Comparison of ENCODE assay signal across 19 cellular contexts in the genomic region with DNA sequence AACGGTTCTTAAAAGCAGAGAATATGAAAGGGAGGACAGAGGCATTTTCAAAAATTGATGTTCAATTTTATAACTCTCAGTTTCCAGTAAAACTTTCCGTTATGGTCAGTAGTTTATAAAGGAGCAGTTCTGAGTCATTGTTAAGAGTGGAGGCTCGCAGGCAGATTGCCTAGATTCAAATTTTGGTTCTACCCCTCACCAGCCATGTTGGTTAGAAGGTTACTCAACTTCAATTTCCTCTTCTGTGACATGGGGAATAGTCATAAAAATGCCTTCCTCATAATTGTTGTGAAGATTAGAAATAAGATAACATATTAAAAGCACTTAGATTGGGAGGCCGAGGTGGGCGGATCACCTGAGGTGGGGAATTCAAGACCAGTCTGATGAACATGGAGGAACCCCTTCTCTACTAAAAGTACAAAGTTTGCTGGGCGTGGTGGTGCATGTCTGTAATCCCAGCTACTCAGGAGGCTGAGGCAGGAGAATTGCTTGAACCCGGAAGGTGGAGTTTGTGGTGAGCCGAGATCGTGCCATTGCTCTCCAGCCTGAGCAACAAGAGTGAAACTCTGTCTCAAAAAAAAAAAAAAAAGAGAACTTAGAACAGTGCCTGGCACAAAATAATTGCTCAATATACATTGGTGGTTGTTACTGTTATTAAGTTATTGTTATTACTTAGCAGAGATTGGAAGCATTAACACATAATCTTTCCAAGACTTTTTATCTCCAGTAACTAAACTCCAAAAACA.
DNase-seq lines count a peak whose midpoint lies in the region; ATAC-seq and TF ChIP-seq lines count a peak whose summit lies in the region.
"Had no signal": no experiment of that assay in that cellular context is flagged by ENCODE, and none has a peak within 500 bp of the region (broad histone marks: within the 10 kb centered on the region; RNA-seq: fewer than 3 reads in every experiment).

No MANE protein-coding gene starts in this region.

- H3K9me2 ChIP-seq in GM23248 (ENCODE audit: insufficient read depth), result no peaks in the 10 kb centered on the region

- DNase-seq in AG10803 (ENCODE audit: low read depth) (peak; percentile 54), GM23248 (peak; percentile 80), NOMO-1 treated with dmso at 0.1 percent for 144 hours (lab: John Stamatoyannopoulos, UW; ENCODE audit: unreplicated experiment) (peak; percentile 88), fibroblast of gingiva (ENCODE audit: low read depth) (peak; percentile 28), colonic mucosa (no peak)
- no peak for DNase-seq in activated naive CD4-positive, alpha-beta T cell treated with anti-CD3 and anti-CD28 coated beads, Interleukin-2, amount 50 U/mL, for 16 hours
- DNase-seq: CD8-positive, alpha-beta memory T cell; DND-41; left ventricle myocardium superior; NCI-H187; NCI-H446 treated with DMSO at 0.1 percent for 48 hours; NK-92 treated with Interleukin-12 subunit alpha and Interleukin-12 subunit beta, amount 100 ng/mL, for 24 hours; occipital lobe; SHP77 had no signal

- intact Hi-C loops in colonic mucosa (cut with DNase I), result no loop called here

- H4K20me1 ChIP-seq in GM23248 (ENCODE audit: insufficient read depth), result no peaks in the 10 kb centered on the region

- in situ Hi-C loops in GM23248 (cut with MboI), result no loop called here

- H3K4me3 ChIP-seq in AG10803 (ENCODE audit: low read length) (no peak overlapping the region), GM23248 (no peak overlapping the region), colonic mucosa (no peak overlapping the region)
- H3K4me3 ChIP-seq: cardiac muscle cell, right atrium auricular region had no signal

- H3K79me2 ChIP-seq in GM23248 (ENCODE audit: insufficient read depth), result no peaks in the 10 kb centered on the region

- ATAC-seq in HG02884 (IDR thresholded peaks at IDR 0.05; ENCODE audit: unreplicated experiment) (no peak), HG02571 (IDR thresholded peaks at IDR 0.05; ENCODE audit: unreplicated experiment) (no peak)
- ATAC-seq: activated CD4-positive, CD25-positive, alpha-beta regulatory T cell treated with anti-CD3 and anti-CD28 coated beads, Interleukin-2, amount 50 U/mL, for 24 hours; left ventricle myocardium superior had no signal

- H3K4me1 ChIP-seq in GM23248 (ENCODE audit: insufficient read depth), result peaks cover 18% of the 10 kb centered on the region
- H3K4me1 ChIP-seq in colonic mucosa, result no peaks in the 10 kb centered on the region

- H3K27me3 ChIP-seq in GM23248 (replicated peaks; ENCODE audit: insufficient read depth), result no peaks in the 10 kb centered on the region
- no peaks in the 10 kb centered on the region for H3K27me3 ChIP-seq in colonic mucosa
- H3K27me3 ChIP-seq: cardiac muscle cell, right atrium auricular region had no signal

- TF ChIP-seq CTCF in AG10803 (conservative IDR thresholded peaks at IDR 0.05; ENCODE audit: low read length) (no peak), colonic mucosa (IDR thresholded peaks at IDR 0.05) (no peak)

- H3K9me3 ChIP-seq in GM23248 (ENCODE audit: low read depth) (no peaks in the 10 kb centered on the region), colonic mucosa (no peaks in the 10 kb centered on the region)
- H3K9me3 ChIP-seq: right atrium auricular region had no signal

- peaks cover 15% of the 10 kb centered on the region for H3F3A ChIP-seq in GM23248 (ENCODE audit: insufficient read depth)

- H3K36me3 ChIP-seq in GM23248 (ENCODE audit: low read depth) (no peaks in the 10 kb centered on the region), colonic mucosa (no peaks in the 10 kb centered on the region)
- H3K36me3 ChIP-seq: cardiac muscle cell, right atrium auricular region had no signal

- H3K4me2 ChIP-seq in GM23248 (ENCODE audit: unreplicated experiment), result peak overlapping the region; percentile 43

- no peak overlapping the region for H3K9ac ChIP-seq in GM23248
- no peak overlapping the region for H3K9ac ChIP-seq in colonic mucosa (ENCODE audit: low read depth in 2 of 2, low read length in 2 of 2)

- H2AFZ ChIP-seq in GM23248, result peak overlapping the region; percentile 54

- 79% methylated on average over 8 to 9 of the region's 9 CpGs for WGBS in GM23248 (ENCODE audit: low coverage in 1 of 2, low lambda C conversion rate in 2 of 2, missing lambda C conversion rate in 2 of 2), 2 experiments

- H3K27ac ChIP-seq in GM23248 (peak overlapping the region; percentile 51), colonic mucosa (no peak overlapping the region)
- H3K27ac ChIP-seq: cardiac muscle cell, right atrium auricular region had no signal

Comparison
In these comparisons a context has a peak if more than half of its experiments do, and no peak if none do; other contexts are left out.
1. DNase-seq: peak in AG10803 (single experiment), GM23248 (single experiment), NOMO-1 treated with dmso at 0.1 percent for 144 hours (single experiment) and fibroblast of gingiva (single experiment); none in activated naive CD4-positive, alpha-beta T cell treated with anti-CD3 and anti-CD28 coated beads, Interleukin-2, amount 50 U/mL, for 16 hours (single experiment) and colonic mucosa (single experiment).